In the genomic region with DNA sequence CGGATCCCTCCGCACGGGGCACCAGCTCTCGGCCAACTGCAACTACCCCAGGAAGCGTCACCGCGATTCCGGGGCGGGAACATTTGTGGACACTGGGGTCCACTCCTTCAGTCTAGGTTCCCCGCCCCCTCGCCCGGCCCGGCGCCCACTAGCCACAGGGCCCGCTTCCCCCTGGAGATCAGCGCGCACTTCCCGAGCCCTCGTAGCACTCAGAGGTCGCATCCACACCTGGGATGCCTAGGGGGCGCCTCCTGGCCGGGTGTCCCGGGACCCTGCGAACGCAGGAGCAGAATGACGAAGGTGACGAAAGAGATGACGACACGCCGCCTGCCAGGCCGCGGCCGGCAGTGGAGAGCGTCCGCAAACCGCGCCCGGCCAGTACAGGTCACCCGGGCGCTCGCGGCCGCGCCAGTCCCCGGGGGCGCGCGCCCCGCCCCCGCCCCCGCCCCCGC, we compare ENCODE assay signal across 8 cellular contexts. TPM values are rescaled to one million over a fixed set of nuclear protein-coding genes. Genes with fewer than 3 reads are reported as not detected.
DNase-seq lines count a peak whose midpoint lies in the region; ATAC-seq and TF ChIP-seq lines count a peak whose summit lies in the region.

No MANE protein-coding gene starts in this region.

- peak overlapping the region; percentile 85 for H3K27ac Mint-ChIP-seq in endothelial cell (ENCODE audit: unreplicated experiment)

- ATAC-seq in GM18870 (IDR thresholded peaks at IDR 0.05; ENCODE audit: unreplicated experiment) (peak; percentile 55), HG03135 (IDR thresholded peaks at IDR 0.05; ENCODE audit: unreplicated experiment) (peak; percentile 67)

- DNase-seq in Ammon's horn (ENCODE audit: low spot score) (peak; percentile 85), NCI-H774 (lab: John Stamatoyannopoulos, UW) (peak; percentile 88), endothelial cell (ENCODE audit: low spot score) (peak; percentile 73), midbrain (lab: John Stamatoyannopoulos, UW) (peak; percentile 76)
- DNase-seq in activated CD8-positive, alpha-beta memory T cell treated with anti-CD3 and anti-CD28 coated beads, Interleukin-2, amount 50 U/mL, for 24 hours (ENCODE audit: extremely low read depth): peak; percentile 26
- peak; percentile 58 to 66 for DNase-seq in stimulated activated CD8-positive, alpha-beta memory T cell treated with anti-CD3 and anti-CD28 coated beads, Interleukin-15, amount 100 ng/mL, for 48 hours (ENCODE audit: low read depth in 2 of 2)

- H3K36me3 Mint-ChIP-seq in endothelial cell (ENCODE audit: low read depth, unreplicated experiment): no peaks in the 10 kb centered on the region

- no peak for TF ChIP-seq CTCF in endothelial cell (IDR thresholded peaks at IDR 0.05; ENCODE audit: unreplicated experiment)

- peaks cover 4% of the 10 kb centered on the region for H3K27me3 Mint-ChIP-seq in endothelial cell (ENCODE audit: unreplicated experiment)

- H3K4me3 Mint-ChIP-seq in endothelial cell (ENCODE audit: unreplicated experiment): peak overlapping the region; percentile 99

- H3K4me1 Mint-ChIP-seq in endothelial cell (ENCODE audit: unreplicated experiment): peaks cover 13% of the 10 kb centered on the region

- no peaks in the 10 kb centered on the region for H3K9me3 Mint-ChIP-seq in endothelial cell (ENCODE audit: unreplicated experiment)

RNA-seq across cellular contexts. Expression of gene AIG1, which starts 0.3 kb away (rescaled TPM):
- 17.5 TPM for total RNA-seq in endothelial cell (ENCODE audit: unreplicated experiment)

Comparison
In these comparisons a context has a peak if more than half of its experiments do, and no peak if none do; other contexts are left out.
1. Peak in every context shown above with its lines: DNase-seq and ATAC-seq.
2. DNase-seq: peak in every context shown above with its lines; median percentile 88 in NCI-H774; 85 in Ammon's horn; 76 in midbrain; 73 in endothelial cell; 62 in stimulated activated CD8-positive, alpha-beta memory T cell treated with anti-CD3 and anti-CD28 coated beads, Interleukin-15, amount 100 ng/mL, for 48 hours; 26 in activated CD8-positive, alpha-beta memory T cell treated with anti-CD3 and anti-CD28 coated beads, Interleukin-2, amount 50 U/mL, for 24 hours.